Comparison of ENCODE assay signal across 11 cellular contexts in genomic region chr2:191636235-191636543, GRCh38. TPM values are rescaled to one million over a fixed set of nuclear protein-coding genes. Genes with fewer than 3 reads are reported as not detected.
A peak's percentile ranks its signal among the peaks of the same experiment; 100 is the strongest.
DNase-seq lines count a peak whose midpoint lies in the region; ATAC-seq and TF ChIP-seq lines count a peak whose summit lies in the region.
"Had no signal": no experiment of that assay in that cellular context is flagged by ENCODE, and none has a peak within 500 bp of the region (broad histone marks: within the 10 kb centered on the region; RNA-seq: fewer than 3 reads in every experiment).

No MANE protein-coding gene starts in this region.

- peak overlapping the region; percentile 40 for H3K27ac Mint-ChIP-seq in activated CD8-positive, alpha-beta T cell treated with anti-CD3 and anti-CD28 coated beads, Interleukin-2, amount 10 ng/mL, durations not matched to agents 7 days and 5 days
- H3K27ac Mint-ChIP-seq in activated CD8-positive, alpha-beta T cell treated with anti-CD3 and anti-CD28 coated beads for 36 hours: no peak overlapping the region

- H3K4me1 Mint-ChIP-seq in activated CD8-positive, alpha-beta T cell treated with anti-CD3 and anti-CD28 coated beads, Interleukin-2, amount 10 ng/mL, durations not matched to agents 7 days and 5 days (ENCODE audit: low read depth): peaks cover 64% of the 10 kb centered on the region
- peaks cover 48% of the 10 kb centered on the region for H3K4me1 Mint-ChIP-seq in activated CD8-positive, alpha-beta T cell treated with anti-CD3 and anti-CD28 coated beads for 36 hours (ENCODE audit: low read depth)

- H3F3A ChIP-seq in PC-9 (ENCODE audit: insufficient read depth, low read depth): peaks cover 75% of the 10 kb centered on the region

- ATAC-seq in activated CD8-positive, alpha-beta T cell treated with anti-CD3 and anti-CD28 coated beads, Interleukin-2, amount 10 ng/mL, durations not matched to agents 7 days and 5 days: no peak
- ATAC-seq in activated CD8-positive, alpha-beta T cell treated with anti-CD3 and anti-CD28 coated beads for 36 hours: no peak
- ATAC-seq in GM19351 (IDR thresholded peaks at IDR 0.05; ENCODE audit: unreplicated experiment) (no peak), GM18502 (IDR thresholded peaks at IDR 0.05; ENCODE audit: poor library complexity, unreplicated experiment) (no peak)
- ATAC-seq: body of pancreas had no signal

- H3K4me3 ChIP-seq in PC-9 (peak overlapping the region; percentile 47; the same call in 1 of the 2 replicates), retinal pigment epithelial cell (ENCODE audit: low read length) (no peak overlapping the region), OCI-LY7 (ENCODE audit: low read depth, low read length, poor library complexity, severe bottlenecking) (no peak overlapping the region)
- H3K4me3 ChIP-seq: body of pancreas had no signal

- H3K9me2 ChIP-seq in PC-9 (ENCODE audit: insufficient read depth) (no peaks in the 10 kb centered on the region), OCI-LY7 (ENCODE audit: insufficient read depth, low read length) (no peaks in the 10 kb centered on the region)

- H3K4me2 ChIP-seq in PC-9: peak overlapping the region; percentile 84
- H3K4me2 ChIP-seq in OCI-LY7 (ENCODE audit: low read length): no peak overlapping the region

- H3K27me3 ChIP-seq in PC-9 (ENCODE audit: insufficient read depth, low read depth): no peaks in the 10 kb centered on the region
- H3K27me3 ChIP-seq: body of pancreas had no signal

- H3K27ac ChIP-seq in PC-9 (peak overlapping the region; percentile 100), OCI-LY7 (ENCODE audit: low read depth, low read length, poor library complexity, severe bottlenecking) (no peak overlapping the region)
- H3K27ac ChIP-seq: body of pancreas had no signal

- H3K27me3 Mint-ChIP-seq in activated CD8-positive, alpha-beta T cell treated with anti-CD3 and anti-CD28 coated beads, Interleukin-2, amount 10 ng/mL, durations not matched to agents 7 days and 5 days (ENCODE audit: low read depth): no peaks in the 10 kb centered on the region
- H3K27me3 Mint-ChIP-seq in activated CD8-positive, alpha-beta T cell treated with anti-CD3 and anti-CD28 coated beads for 36 hours: no peaks in the 10 kb centered on the region

- 0 out of 2 replicates have a peak, but pooled peaks cover 4% of the 10 kb centered on the region for H3K79me2 ChIP-seq in PC-9 (ENCODE audit: low read depth)
- no peaks in the 10 kb centered on the region for H3K79me2 ChIP-seq in OCI-LY7 (ENCODE audit: insufficient read depth, low read depth, low read length)

- H3K4me1 ChIP-seq in PC-9 (replicated peaks; ENCODE audit: insufficient read depth): peaks cover 84% of the 10 kb centered on the region
- H3K4me1 ChIP-seq in OCI-LY7 (ENCODE audit: insufficient read depth, low read length, poor library complexity, severe bottlenecking): no peaks in the 10 kb centered on the region

- no peaks in the 10 kb centered on the region for H3K9me3 Mint-ChIP-seq in activated CD8-positive, alpha-beta T cell treated with anti-CD3 and anti-CD28 coated beads, Interleukin-2, amount 10 ng/mL, durations not matched to agents 7 days and 5 days (ENCODE audit: insufficient read depth)
- H3K9me3 Mint-ChIP-seq in activated CD8-positive, alpha-beta T cell treated with anti-CD3 and anti-CD28 coated beads for 36 hours: no peaks in the 10 kb centered on the region

- no peak for TF ChIP-seq CTCF in activated CD8-positive, alpha-beta T cell treated with anti-CD3 and anti-CD28 coated beads for 36 hours (IDR thresholded peaks at IDR 0.05)
- TF ChIP-seq CTCF in PC-9 (conservative IDR thresholded peaks at IDR 0.05): no peak
- TF ChIP-seq CTCF in retinal pigment epithelial cell (conservative IDR thresholded peaks at IDR 0.05; ENCODE audit: low read depth, low read length): no peak
- TF ChIP-seq CTCF in OCI-LY7 (conservative IDR thresholded peaks at IDR 0.05; ENCODE audit: low read length): no peak

- intact Hi-C loops in activated CD8-positive, alpha-beta T cell treated with anti-CD3 and anti-CD28 coated beads for 36 hours (cut with micrococcal nuclease): loop anchor here (2.0 to 5.0 kb wide), 2 partner anchors 41 to 64 kb away; no protein-coding TSS in a partner anchor
- intact Hi-C loops in PC-9 (cut with micrococcal nuclease; ENCODE audit: unreplicated experiment) (loop anchor here (1.0 to 5.0 kb wide), 5 partner anchors 13 to 231 kb away; partner anchors contain the start of gene NABP1), OCI-LY7 (cut with micrococcal nuclease; ENCODE audit: unreplicated experiment) (no loop called here)

- BruUV-seq in PC-9 (replicated peaks; lab: Mats Ljungman, UMichigan): TSS peak; percentile 90
- BruUV-seq in OCI-LY7 (replicated peaks; lab: Mats Ljungman, UMichigan): no TSS peak

- H2AFZ ChIP-seq in PC-9: no peak overlapping the region
- H2AFZ ChIP-seq in OCI-LY7 (ENCODE audit: low read length): no peak overlapping the region

- peaks cover 3% of the 10 kb centered on the region for H3K36me3 Mint-ChIP-seq in activated CD8-positive, alpha-beta T cell treated with anti-CD3 and anti-CD28 coated beads, Interleukin-2, amount 10 ng/mL, durations not matched to agents 7 days and 5 days (ENCODE audit: low read depth)
- H3K36me3 Mint-ChIP-seq in activated CD8-positive, alpha-beta T cell treated with anti-CD3 and anti-CD28 coated beads for 36 hours (ENCODE audit: low read depth): no peaks in the 10 kb centered on the region

- no peaks in the 10 kb centered on the region for H3K9me3 ChIP-seq in PC-9 (ENCODE audit: insufficient read depth, low read depth)
- H3K9me3 ChIP-seq in OCI-LY7 (ENCODE audit: low read length): no peaks in the 10 kb centered on the region
- H3K9me3 ChIP-seq: body of pancreas had no signal

- H4K20me1 ChIP-seq in PC-9 (ENCODE audit: insufficient read depth) (no peaks in the 10 kb centered on the region), OCI-LY7 (ENCODE audit: insufficient read depth, low read length) (no peaks in the 10 kb centered on the region)

- POLR2A ChIA-PET in activated CD8-positive, alpha-beta T cell treated with anti-CD3 and anti-CD28 coated beads, Interleukin-2, amount 10 ng/mL, durations not matched to agents 7 days and 5 days (lab: Charles Lee): interaction anchor here (1.0 to 4.7 kb wide), 3 partner anchors 16 to 42 kb away, joined by 3 to 164 read pairs (median 23); partner anchors contain the start of gene NABP1
- POLR2A ChIA-PET in activated CD8-positive, alpha-beta T cell treated with anti-CD3 and anti-CD28 coated beads for 36 hours (lab: Charles Lee): interaction anchor here (1.0 to 3.6 kb wide), 4 partner anchors 8 to 40 kb away, joined by 4 to 54 read pairs (median 5); partner anchors contain the start of gene NABP1
- POLR2A ChIA-PET in PC-9 (lab: Charles Lee; ENCODE audit: unreplicated experiment): interaction anchor here (0.7 to 1.3 kb wide), 4 partner anchors 9 to 54 kb away, joined by 3 to 6 read pairs (median 4); partner anchors contain the start of gene NABP1
- POLR2A ChIA-PET in OCI-LY7 (lab: Charles Lee): interaction anchor here (2.5 kb wide), 1 partner anchor 12 kb away, joined by 9 read pairs; no protein-coding TSS in a partner anchor

- CTCF ChIA-PET in activated CD8-positive, alpha-beta T cell treated with anti-CD3 and anti-CD28 coated beads, Interleukin-2, amount 10 ng/mL, durations not matched to agents 7 days and 5 days (lab: Charles Lee): interaction anchor here (1.4 to 5.0 kb wide), 3 partner anchors 40 to 69 kb away, joined by 3 to 37 read pairs (median 5); partner anchors contain the start of gene NABP1
- CTCF ChIA-PET in activated CD8-positive, alpha-beta T cell treated with anti-CD3 and anti-CD28 coated beads for 36 hours (lab: Charles Lee): interaction anchor here (0.7 to 2.5 kb wide), 4 partner anchors 15 to 69 kb away, joined by 3 to 15 read pairs (median 4); no protein-coding TSS in a partner anchor
- CTCF ChIA-PET in PC-9 (lab: Charles Lee) (no interaction called here), OCI-LY7 (lab: Charles Lee; ENCODE audit: unreplicated experiment) (no interaction called here)

- H3K4me3 Mint-ChIP-seq in activated CD8-positive, alpha-beta T cell treated with anti-CD3 and anti-CD28 coated beads, Interleukin-2, amount 10 ng/mL, durations not matched to agents 7 days and 5 days: no peak overlapping the region
- H3K4me3 Mint-ChIP-seq in activated CD8-positive, alpha-beta T cell treated with anti-CD3 and anti-CD28 coated beads for 36 hours: no peak overlapping the region

- no peaks in the 10 kb centered on the region for H3K36me3 ChIP-seq in PC-9 (ENCODE audit: low read depth)
- H3K36me3 ChIP-seq in OCI-LY7 (ENCODE audit: insufficient read depth, low read length): no peaks in the 10 kb centered on the region

- no peak for DNase-seq in activated CD8-positive, alpha-beta T cell treated with anti-CD3 and anti-CD28 coated beads, Interleukin-2, amount 10 ng/mL, durations not matched to agents 7 days and 5 days
- no peak for DNase-seq in activated CD8-positive, alpha-beta T cell treated with anti-CD3 and anti-CD28 coated beads for 36 hours
- DNase-seq in PC-9 (peak in 1 of 2 experiments; percentile 86), dedifferentiated amniotic fluid mesenchymal stem cell (ENCODE audit: extremely low spot score) (peak; percentile 50), retinal pigment epithelial cell (ENCODE audit: low read depth) (peak; percentile 69), OCI-LY7 (ENCODE audit: low spot score) (no peak)
- DNase-seq: activated CD4-positive, alpha-beta T cell treated with anti-CD3 and anti-CD28 coated beads for 48 hours; body of pancreas; NCI-H1930 had no signal

RNA-seq across cellular contexts. Expression of gene NABP1, which starts 41.7 kb away (rescaled TPM):
- total RNA-seq in activated CD8-positive, alpha-beta T cell treated with anti-CD3 and anti-CD28 coated beads, Interleukin-2, amount 10 ng/mL, durations not matched to agents 7 days and 5 days: 10 to 100 TPM; 52.4 to 54.1 TPM
- 10 to 100 TPM; 30.5 to 31.7 TPM for total RNA-seq in activated CD8-positive, alpha-beta T cell treated with anti-CD3 and anti-CD28 coated beads for 36 hours
- 39.0 and 46.5 TPM in 2 replicates for total RNA-seq in PC-9 (2021)
- total RNA-seq in OCI-LY7 (2014; rRNA removed; shearing (Covaris generic)): 16.7 and 18.9 TPM in 2 replicates
- 36.0 and 42.5 TPM in 2 replicates for total RNA-seq in OCI-LY7 (2022)

Comparison
In these comparisons a context has a peak if more than half of its experiments do, and no peak if none do; other contexts are left out.
1. DNase-seq: peak in dedifferentiated amniotic fluid mesenchymal stem cell (single experiment) and retinal pigment epithelial cell (single experiment); none in activated CD8-positive, alpha-beta T cell treated with anti-CD3 and anti-CD28 coated beads, Interleukin-2, amount 10 ng/mL, durations not matched to agents 7 days and 5 days (single experiment), activated CD8-positive, alpha-beta T cell treated with anti-CD3 and anti-CD28 coated beads for 36 hours (single experiment) and OCI-LY7 (single experiment).
2. CTCF ChIA-PET loops: an anchor here in activated CD8-positive, alpha-beta T cell treated with anti-CD3 and anti-CD28 coated beads, Interleukin-2, amount 10 ng/mL, durations not matched to agents 7 days and 5 days (1.4 to 5.0 kb wide) and activated CD8-positive, alpha-beta T cell treated with anti-CD3 and anti-CD28 coated beads for 36 hours (0.7 to 2.5 kb wide); none called in PC-9 and OCI-LY7.